Comparison of ENCODE assay signal across 1 cellular context in genomic region chr16:27439273-27440018, GRCh38.
TF ChIP-seq lines count a peak whose summit lies in the region.

No MANE protein-coding gene starts in this region.

TF ChIP-seq in HepG2, 621 proteins besides CTCF, POLR2A, EP300 and RAD21:
- no peak for TF ChIP-seq HES4 (CRISPR knock-in tag; IDR thresholded peaks at IDR 0.05; ENCODE audit: borderline replicate concordance)
- TF ChIP-seq THYN1 (CRISPR knock-in tag; IDR thresholded peaks at IDR 0.05; ENCODE audit: borderline replicate concordance, low read depth), result no peak
- TF ChIP-seq, protein P1, sequence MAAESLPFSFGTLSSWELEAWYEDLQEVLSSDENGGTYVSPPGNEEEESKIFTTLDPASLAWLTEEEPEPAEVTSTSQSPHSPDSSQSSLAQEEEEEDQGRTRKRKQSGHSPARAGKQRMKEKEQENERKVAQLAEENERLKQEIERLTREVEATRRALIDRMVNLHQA (CRISPR knock-in tag; IDR thresholded peaks at IDR 0.05), result no peak
- TF ChIP-seq NFE2 (CRISPR knock-in tag; IDR thresholded peaks at IDR 0.05), result no peak
- no peak for TF ChIP-seq THAP8 (CRISPR knock-in tag; IDR thresholded peaks at IDR 0.05; ENCODE audit: borderline replicate concordance)
- no peak for TF ChIP-seq RBAK (CRISPR knock-in tag; IDR thresholded peaks at IDR 0.05)
- no peak for TF ChIP-seq DR1 (CRISPR knock-in tag; IDR thresholded peaks at IDR 0.05)
- TF ChIP-seq TRIM24 (CRISPR knock-in tag; IDR thresholded peaks at IDR 0.05), result no peak
- TF ChIP-seq KMT2A (CRISPR knock-in tag; IDR thresholded peaks at IDR 0.05), result no peak
- TF ChIP-seq IKZF1 (IDR thresholded peaks at IDR 0.05), result 0 out of 2 replicates have a peak, but pooled peaks have one; percentile 37
- TF ChIP-seq, protein P2, sequence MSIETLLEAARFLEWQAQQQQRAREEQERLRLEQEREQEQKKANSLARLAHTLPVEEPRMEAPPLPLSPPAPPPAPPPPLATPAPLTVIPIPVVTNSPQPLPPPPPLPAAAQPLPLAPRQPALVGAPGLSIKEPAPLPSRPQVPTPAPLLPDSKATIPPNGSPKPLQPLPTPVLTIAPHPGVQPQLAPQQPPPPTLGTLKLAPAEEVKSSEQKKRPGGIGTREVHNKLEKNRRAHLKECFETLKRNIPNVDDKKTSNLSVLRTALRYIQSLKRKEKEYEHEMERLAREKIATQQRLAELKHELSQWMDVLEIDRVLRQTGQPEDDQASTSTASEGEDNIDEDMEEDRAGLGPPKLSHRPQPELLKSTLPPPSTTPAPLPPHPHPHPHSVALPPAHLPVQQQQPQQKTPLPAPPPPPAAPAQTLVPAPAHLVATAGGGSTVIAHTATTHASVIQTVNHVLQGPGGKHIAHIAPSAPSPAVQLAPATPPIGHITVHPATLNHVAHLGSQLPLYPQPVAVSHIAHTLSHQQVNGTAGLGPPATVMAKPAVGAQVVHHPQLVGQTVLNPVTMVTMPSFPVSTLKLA (IDR thresholded peaks at IDR 0.05), result peak; percentile 98
- TF ChIP-seq ZNF703 (CRISPR knock-in tag; IDR thresholded peaks at IDR 0.05; ENCODE audit: borderline replicate concordance), result no peak
- no peak for TF ChIP-seq ZC3H4 (CRISPR knock-in tag; IDR thresholded peaks at IDR 0.05; ENCODE audit: borderline replicate concordance)
- no peak for TF ChIP-seq ZSCAN30 (CRISPR knock-in tag; IDR thresholded peaks at IDR 0.05)
- 0 out of 2 replicates have a peak, but pooled peaks have one; percentile 4 for TF ChIP-seq GABPA (IDR thresholded peaks at IDR 0.05; ENCODE audit: low read depth, low read length)
- no peak for TF ChIP-seq GABPA (CRISPR knock-in tag; IDR thresholded peaks at IDR 0.05; ENCODE audit: low read depth)
- 0 out of 2 replicates have a peak, but pooled peaks have one; percentile 45 for TF ChIP-seq FOXP1 (IDR thresholded peaks at IDR 0.05)
- TF ChIP-seq FOXP1 (CRISPR knock-in tag; IDR thresholded peaks at IDR 0.05), result no peak
- TF ChIP-seq RARG (CRISPR knock-in tag; IDR thresholded peaks at IDR 0.05; ENCODE audit: low read depth), result no peak
- TF ChIP-seq LBX2 (CRISPR knock-in tag; IDR thresholded peaks at IDR 0.05; ENCODE audit: borderline replicate concordance), result no peak
- no peak for TF ChIP-seq ZBTB44 (CRISPR knock-in tag; IDR thresholded peaks at IDR 0.05)
- no peak for TF ChIP-seq PRDM15 (CRISPR knock-in tag; IDR thresholded peaks at IDR 0.05)
- no peak for TF ChIP-seq ZNF841 (CRISPR knock-in tag; IDR thresholded peaks at IDR 0.05; ENCODE audit: borderline replicate concordance)
- no peak for TF ChIP-seq ZNF446 (CRISPR knock-in tag; IDR thresholded peaks at IDR 0.05)
TF ChIP-seq in HepG2: peak in this region for 4.
